ENCODE assay signal across 15 cellular contexts in the genomic region with DNA sequence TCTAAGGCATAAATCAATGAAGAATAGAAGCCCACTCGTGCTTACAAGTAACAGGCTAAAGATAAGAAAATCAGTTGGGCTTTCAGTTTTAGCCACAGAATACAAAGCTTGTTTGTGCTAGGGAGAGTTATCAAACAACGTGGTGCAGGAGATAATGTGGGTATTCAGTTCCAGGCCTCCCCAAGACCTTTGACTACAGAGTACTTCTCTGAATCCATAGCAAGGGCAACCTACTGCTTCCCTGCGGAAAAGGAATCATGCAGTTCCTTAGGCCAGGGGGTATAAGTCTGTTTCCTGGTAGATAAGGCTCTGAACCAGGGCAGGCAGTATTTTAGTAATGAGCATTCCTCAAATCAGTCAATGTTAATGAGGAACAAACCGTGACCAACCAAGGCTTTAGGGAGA.
A peak's percentile ranks its signal among the peaks of the same experiment; 100 is the strongest.
DNase-seq lines count a peak whose midpoint lies in the region; ATAC-seq and TF ChIP-seq lines count a peak whose summit lies in the region.
"Had no signal": no experiment of that assay in that cellular context is flagged by ENCODE, and none has a peak within 500 bp of the region (broad histone marks: within the 10 kb centered on the region; RNA-seq: fewer than 3 reads in every experiment).

No MANE protein-coding gene starts in this region.

- DNase-seq in endodermal cell (peak; percentile 50), SK-N-DZ (ENCODE audit: low spot score) (no peak)
- DNase-seq in natural killer cell treated with Interleukin-12 subunit alpha and Interleukin-12 subunit beta and Interleukin-15 and Interleukin-18, amount 100 ng/mL, for 72 hours (ENCODE audit: low spot score): no peak
- DNase-seq in activated CD4-positive, CD25-positive, alpha-beta regulatory T cell treated with anti-CD3 and anti-CD28 coated beads, Interleukin-2, amount 50 U/mL, for 72 hours: no peak
- DNase-seq in activated naive CD8-positive, alpha-beta T cell treated with anti-CD3 and anti-CD28 coated beads, Interleukin-2, amount 50 U/mL, for 24 hours: no peak
- DNase-seq: NCI-H1417 treated with DMSO at 0.1 percent for 48 hours, NCI-H526, SHP77 treated with DMSO at 0.1 percent for 48 hours had no signal

- H2AFZ ChIP-seq in parathyroid adenoma: no peak overlapping the region

- H3K27ac ChIP-seq in endodermal cell (ENCODE audit: low read depth, low read length): peak overlapping the region; percentile 0
- H3K27ac ChIP-seq in parathyroid adenoma: peak overlapping the region; percentile 13
- H3K27ac ChIP-seq: BLaER1 treated with 17β-estradiol and CSF1 and Interleukin-3, amounts not matched to agents 10 nM and 100 nM; VCaP had no signal

- no peaks in the 10 kb centered on the region for H3K36me3 ChIP-seq in endodermal cell (ENCODE audit: control insufficient read depth, insufficient read depth, low read length)
- no peaks in the 10 kb centered on the region for H3K36me3 ChIP-seq in parathyroid adenoma (ENCODE audit: control insufficient read depth, insufficient read depth, low read length)
- H3K36me3 ChIP-seq: BLaER1 treated with 17β-estradiol and CSF1 and Interleukin-3, amounts not matched to agents 10 nM and 100 nM had no signal

- WGBS in endodermal cell (ENCODE audit: insufficient coverage in 1 of 2, insufficient read length in 1 of 2), 2 experiments: 12 to 31% methylated on average over 3 to 4 of the region's 4 CpGs

- peak overlapping the region; percentile 33 for H3K27ac Mint-ChIP-seq in endodermal cell
- no peak overlapping the region for H3K27ac Mint-ChIP-seq in natural killer cell treated with Interleukin-12 subunit alpha and Interleukin-12 subunit beta and Interleukin-15 and Interleukin-18, amount 100 ng/mL, for 72 hours
- no peak overlapping the region for H3K27ac Mint-ChIP-seq in activated naive CD8-positive, alpha-beta T cell treated with anti-CD3 and anti-CD28 coated beads, Interleukin-2, amount 50 U/mL, for 24 hours
- H3K27ac Mint-ChIP-seq: IgD-negative memory B cell had no signal

- H3K79me2 ChIP-seq in parathyroid adenoma: no peaks in the 10 kb centered on the region

- no peaks in the 10 kb centered on the region for H3K36me3 Mint-ChIP-seq in endodermal cell (ENCODE audit: low read depth)
- H3K36me3 Mint-ChIP-seq in natural killer cell treated with Interleukin-12 subunit alpha and Interleukin-12 subunit beta and Interleukin-15 and Interleukin-18, amount 100 ng/mL, for 72 hours: no peaks in the 10 kb centered on the region
- H3K36me3 Mint-ChIP-seq in activated naive CD8-positive, alpha-beta T cell treated with anti-CD3 and anti-CD28 coated beads, Interleukin-2, amount 50 U/mL, for 24 hours (ENCODE audit: low read depth): no peaks in the 10 kb centered on the region
- H3K36me3 Mint-ChIP-seq: IgD-negative memory B cell had no signal

- no peaks in the 10 kb centered on the region for H3K9me3 ChIP-seq in endodermal cell (ENCODE audit: control insufficient read depth, low read length)
- no peaks in the 10 kb centered on the region for H3K9me3 ChIP-seq in parathyroid adenoma (ENCODE audit: control insufficient read depth, low read length)
- H3K9me3 ChIP-seq: BLaER1 treated with 17β-estradiol and CSF1 and Interleukin-3, amounts not matched to agents 10 nM and 100 nM had no signal

- ATAC-seq in GM19395 (IDR thresholded peaks at IDR 0.05; ENCODE audit: unreplicated experiment) (peak; percentile 62), HG03039 (IDR thresholded peaks at IDR 0.05; ENCODE audit: unreplicated experiment) (peak; percentile 39)
- ATAC-seq in natural killer cell treated with Interleukin-12 subunit alpha and Interleukin-12 subunit beta and Interleukin-15 and Interleukin-18, amount 100 ng/mL, for 72 hours: no peak
- no peak for ATAC-seq in activated naive CD8-positive, alpha-beta T cell treated with anti-CD3 and anti-CD28 coated beads, Interleukin-2, amount 50 U/mL, for 24 hours
- ATAC-seq: esophagus mucosa had no signal

- H3K9ac ChIP-seq in endodermal cell (ENCODE audit: extremely low read depth, low read length, poor library complexity, severe bottlenecking) (no peak overlapping the region), parathyroid adenoma (no peak overlapping the region)
- H3K9ac ChIP-seq: BLaER1 treated with 17β-estradiol and CSF1 and Interleukin-3, amounts not matched to agents 10 nM and 100 nM had no signal

- H3K4me1 Mint-ChIP-seq in endodermal cell: peaks cover 33% of the 10 kb centered on the region
- H3K4me1 Mint-ChIP-seq in natural killer cell treated with Interleukin-12 subunit alpha and Interleukin-12 subunit beta and Interleukin-15 and Interleukin-18, amount 100 ng/mL, for 72 hours (ENCODE audit: low read depth in 2 of 2): no peaks in the 10 kb centered on the region
- no peaks in the 10 kb centered on the region for H3K4me1 Mint-ChIP-seq in activated naive CD8-positive, alpha-beta T cell treated with anti-CD3 and anti-CD28 coated beads, Interleukin-2, amount 50 U/mL, for 24 hours
- H3K4me1 Mint-ChIP-seq: IgD-negative memory B cell had no signal

- H3K4me2 ChIP-seq in parathyroid adenoma (ENCODE audit: low read length): no peak overlapping the region
- H3K4me2 ChIP-seq: BLaER1 treated with 17β-estradiol and CSF1 and Interleukin-3, amounts not matched to agents 10 nM and 100 nM had no signal

- no peaks in the 10 kb centered on the region for H3K27me3 Mint-ChIP-seq in endodermal cell (ENCODE audit: insufficient read depth)
- no peaks in the 10 kb centered on the region for H3K27me3 Mint-ChIP-seq in natural killer cell treated with Interleukin-12 subunit alpha and Interleukin-12 subunit beta and Interleukin-15 and Interleukin-18, amount 100 ng/mL, for 72 hours
- H3K27me3 Mint-ChIP-seq in activated naive CD8-positive, alpha-beta T cell treated with anti-CD3 and anti-CD28 coated beads, Interleukin-2, amount 50 U/mL, for 24 hours: peaks cover 1% of the 10 kb centered on the region
- H3K27me3 Mint-ChIP-seq: IgD-negative memory B cell had no signal

- H3K27me3 ChIP-seq in endodermal cell (ENCODE audit: control insufficient read depth, insufficient read depth, low read length, poor library complexity, severe bottlenecking) (no peaks in the 10 kb centered on the region), parathyroid adenoma (ENCODE audit: control insufficient read depth, insufficient read depth, low read length) (no peaks in the 10 kb centered on the region)
- H3K27me3 ChIP-seq: BLaER1 treated with 17β-estradiol and CSF1 and Interleukin-3, amounts not matched to agents 10 nM and 100 nM had no signal

- H3K4me3 ChIP-seq in endodermal cell (ENCODE audit: low read length): peak overlapping the region; percentile 43
- H3K4me3 ChIP-seq in parathyroid adenoma (ENCODE audit: low read depth, low read length): no peak overlapping the region
- H3K4me3 ChIP-seq: BLaER1 treated with 17β-estradiol and CSF1 and Interleukin-3, amounts not matched to agents 10 nM and 100 nM had no signal

- TF ChIP-seq CTCF in endodermal cell (conservative IDR thresholded peaks at IDR 0.05) (no peak), parathyroid adenoma (IDR thresholded peaks at IDR 0.05) (no peak)

- H3K4me1 ChIP-seq in endodermal cell (ENCODE audit: control insufficient read depth, insufficient read depth, low read length) (peaks cover 18% of the 10 kb centered on the region), parathyroid adenoma (peaks cover 4% of the 10 kb centered on the region)
- H3K4me1 ChIP-seq: BLaER1 treated with 17β-estradiol and CSF1 and Interleukin-3, amounts not matched to agents 10 nM and 100 nM had no signal

- H3K4me3 Mint-ChIP-seq in endodermal cell: no peak overlapping the region
- no peak overlapping the region for H3K4me3 Mint-ChIP-seq in natural killer cell treated with Interleukin-12 subunit alpha and Interleukin-12 subunit beta and Interleukin-15 and Interleukin-18, amount 100 ng/mL, for 72 hours
- no peak overlapping the region for H3K4me3 Mint-ChIP-seq in activated naive CD8-positive, alpha-beta T cell treated with anti-CD3 and anti-CD28 coated beads, Interleukin-2, amount 50 U/mL, for 24 hours
- H3K4me3 Mint-ChIP-seq: IgD-negative memory B cell had no signal

- no peaks in the 10 kb centered on the region for H3K9me3 Mint-ChIP-seq in endodermal cell
- no peaks in the 10 kb centered on the region for H3K9me3 Mint-ChIP-seq in natural killer cell treated with Interleukin-12 subunit alpha and Interleukin-12 subunit beta and Interleukin-15 and Interleukin-18, amount 100 ng/mL, for 72 hours
- H3K9me3 Mint-ChIP-seq in activated naive CD8-positive, alpha-beta T cell treated with anti-CD3 and anti-CD28 coated beads, Interleukin-2, amount 50 U/mL, for 24 hours: peaks cover 4% of the 10 kb centered on the region
- H3K9me3 Mint-ChIP-seq: IgD-negative memory B cell had no signal

Comparison
In these comparisons a context has a peak if more than half of its experiments do, and no peak if none do; other contexts are left out.
1. ATAC-seq: peak in GM19395 (single experiment) and HG03039 (single experiment); none in natural killer cell treated with Interleukin-12 subunit alpha and Interleukin-12 subunit beta and Interleukin-15 and Interleukin-18, amount 100 ng/mL, for 72 hours (0 of 2) and activated naive CD8-positive, alpha-beta T cell treated with anti-CD3 and anti-CD28 coated beads, Interleukin-2, amount 50 U/mL, for 24 hours (single experiment).